ENCODE assay signal across 34 cellular contexts in the genomic region with DNA sequence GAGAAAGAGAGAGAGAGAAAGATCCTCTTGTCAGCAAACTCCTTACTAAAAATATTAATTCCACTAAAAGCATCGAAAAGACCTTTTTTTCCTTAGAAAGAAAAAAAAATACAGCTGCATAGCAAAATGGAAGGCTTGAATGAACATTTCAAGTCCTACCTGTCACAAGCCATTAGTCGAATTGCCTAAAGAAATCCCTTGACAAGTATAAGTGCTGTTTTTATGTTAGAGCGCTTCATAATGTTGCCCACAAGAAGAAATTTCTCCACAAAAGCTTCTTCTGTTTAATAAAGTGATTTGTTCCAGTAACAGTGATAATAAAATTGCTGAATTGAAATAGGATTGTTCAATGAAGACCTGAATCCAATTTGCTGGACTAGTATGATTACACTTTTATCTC.
"Had no signal": no experiment of that assay in that cellular context is flagged by ENCODE, and none has a peak within 500 bp of the region (broad histone marks: within the 10 kb centered on the region; RNA-seq: fewer than 3 reads in every experiment).

No MANE protein-coding gene starts in this region.

- H3K36me3 ChIP-seq: adrenal gland, ascending aorta, brain microvascular endothelial cell, breast epithelium, cardiac muscle cell had no signal

- H3K27me3 ChIP-seq: adrenal gland, ascending aorta, body of pancreas, brain microvascular endothelial cell, breast epithelium, cardiac muscle cell had no signal

- H3K4me1 ChIP-seq: adrenal gland, ascending aorta, body of pancreas, breast epithelium had no signal

- H3K4me3 ChIP-seq: adrenal gland, ascending aorta, body of pancreas, breast epithelium, cardiac muscle cell had no signal

- ATAC-seq: activated naive CD4-positive, alpha-beta T cell treated with anti-CD3 and anti-CD28 coated beads, Interleukin-2, amount 50 U/mL, for 72 hours; activated naive CD8-positive, alpha-beta T cell treated with anti-CD3 and anti-CD28 coated beads, Interleukin-2, amount 50 U/mL, for 24 hours; activated T-cell treated with anti-CD3 and anti-CD28 coated beads, Interleukin-2, amount 50 U/mL, for 4 hours; activated T-cell treated with anti-CD3 and anti-CD28 coated beads, Interleukin-2, amount 50 U/mL, for 72 hours; activated T-helper 17 cell treated with anti-CD3 and anti-CD28 coated beads, Interleukin-2, amount 50 U/mL, for 72 hours; body of pancreas had no signal

- DNase-seq: activated effector memory CD4-positive, alpha-beta T cell treated with anti-CD3 and anti-CD28 coated beads, Interleukin-2, amount 50 U/mL, for 16 hours; activated effector memory CD4-positive, alpha-beta T cell treated with Interleukin-2 at 50 U/mL for 16 hours; activated gamma-delta T cell; activated gamma-delta T cell treated with Interleukin-2 at 50 U/mL for 16 hours; activated naive CD4-positive, alpha-beta T cell; activated naive CD4-positive, alpha-beta T cell treated with anti-CD3 and anti-CD28 coated beads for 36 hours; activated naive CD4-positive, alpha-beta T cell treated with anti-CD3 and anti-CD28 coated beads, Interleukin-2, amount 10 ng/mL, durations not matched to agents 7 days and 5 days; activated naive CD4-positive, alpha-beta T cell treated with anti-CD3 and anti-CD28 coated beads, Interleukin-2, amount 50 U/mL, for 16 hours; activated naive CD4-positive, alpha-beta T cell treated with Interleukin-2 at 50 U/mL for 16 hours; activated naive CD8-positive, alpha-beta T cell treated with anti-CD3 and anti-CD28 coated beads for 36 hours; activated naive CD8-positive, alpha-beta T cell treated with anti-CD3 and anti-CD28 coated beads, Interleukin-2, amount 10 ng/mL, durations not matched to agents 7 days and 5 days; activated naive CD8-positive, alpha-beta T cell treated with anti-CD3 and anti-CD28 coated beads, Interleukin-2, amount 50 U/mL, for 24 hours; activated T-cell treated with anti-CD3 and anti-CD28 coated beads, Interleukin-2, amount 50 U/mL, for 1 hour; activated T-cell treated with anti-CD3 and anti-CD28 coated beads, Interleukin-2, amount 50 U/mL, for 24 hours; activated T-cell treated with anti-CD3 and anti-CD28 coated beads, Interleukin-2, amount 50 U/mL, for 4 hours; activated T-cell treated with anti-CD3 and anti-CD28 coated beads, Interleukin-2, amount 50 U/mL, for 48 hours; activated T-cell treated with anti-CD3 and anti-CD28 coated beads, Interleukin-2, amount 50 U/mL, for 72 hours; adrenal gland; amniotic stem cell; amygdala; anterior cingulate cortex; aorta; body of pancreas; brain microvascular endothelial cell; caudate nucleus; central memory CD4-positive, alpha-beta T cell; cerebellar nuclear complex had no signal

- FAIRE-seq: astrocyte, bronchial epithelial cell had no signal

- H3K27ac ChIP-seq: adrenal gland, ascending aorta, body of pancreas, brain microvascular endothelial cell, breast epithelium, cardiac muscle cell had no signal

- H3K9me3 ChIP-seq: adrenal gland, ascending aorta, body of pancreas, breast epithelium had no signal
